In the genomic region with DNA sequence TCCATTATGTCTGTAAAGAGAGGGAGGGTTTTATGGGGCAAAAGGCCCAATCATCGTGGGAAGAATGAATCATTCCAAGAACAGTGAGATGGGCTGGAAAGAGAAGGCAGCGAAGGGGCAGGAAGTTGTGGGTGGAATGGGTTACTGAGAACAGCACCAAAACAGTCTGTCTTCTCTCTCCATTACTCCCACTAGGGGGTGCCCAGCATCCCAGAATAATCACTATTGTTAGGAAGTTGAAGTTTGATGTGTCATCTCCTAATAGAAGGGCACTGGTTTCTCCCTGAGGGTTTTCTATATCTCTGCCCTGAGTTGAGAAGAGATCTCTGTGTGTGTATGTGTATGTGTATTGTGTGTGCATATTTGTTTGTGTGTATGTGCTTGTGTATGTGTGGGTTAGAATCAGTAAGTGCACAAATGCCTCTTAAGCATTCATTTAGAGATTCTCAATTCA, we compare ENCODE assay signal across 8 cellular contexts.
DNase-seq lines count a peak whose midpoint lies in the region; ATAC-seq and TF ChIP-seq lines count a peak whose summit lies in the region.

No MANE protein-coding gene starts in this region.

- no peaks in the 10 kb centered on the region for H3K27me3 ChIP-seq in heart right ventricle

- intact Hi-C loops in heart right ventricle (cut with DNase I): loop anchor here (1.0 to 10.0 kb wide), 11 partner anchors 46 to 211 kb away; partner anchors contain the start of gene MAP4K3 (in 3 of the 10)

- WGBS in heart right ventricle, 2 donors: 20 to 27% methylated on average over 2 of the region's 2 CpGs

- H3K4me3 ChIP-seq in heart right ventricle (no peak overlapping the region), skeletal muscle cell (ENCODE audit: low read depth, low read length) (no peak overlapping the region)

- peaks cover 30 to 100% (median 93%) of the 10 kb centered on the region in 9 donors for H3K4me1 ChIP-seq in heart right ventricle

- H3K36me3 ChIP-seq in heart right ventricle: no peaks in the 10 kb centered on the region

- peak overlapping the region; percentile 6 to 90 (median 77) for H3K27ac ChIP-seq in heart right ventricle

- ATAC-seq in GM18868 (IDR thresholded peaks at IDR 0.05; ENCODE audit: unreplicated experiment) (peak; percentile 85), HG03066 (IDR thresholded peaks at IDR 0.05; ENCODE audit: low read depth, unreplicated experiment) (peak; percentile 89), heart right ventricle (peak; percentile 39 to 79 (median 58))

- no peaks in the 10 kb centered on the region for H3K9me3 ChIP-seq in heart right ventricle

- DNase-seq in COLO668 (lab: John Stamatoyannopoulos, UW; ENCODE audit: unreplicated experiment) (peak; percentile 35), NOMO-1 (lab: John Stamatoyannopoulos, UW; ENCODE audit: unreplicated experiment in 2 of 2) (peak; percentile 24 to 54), heart right ventricle (peak in 1 of 2 donors; percentile 86), skeletal muscle cell (ENCODE audit: low read depth) (peak; percentile 95), NCI-H1436 (lab: John Stamatoyannopoulos, UW) (no peak)
- peak; percentile 76 for DNase-seq in activated naive CD4-positive, alpha-beta T cell treated with anti-CD3 and anti-CD28 coated beads, Interleukin-2, amount 50 U/mL, for 16 hours

- peak; percentile 24 to 80 (median 69) for TF ChIP-seq CTCF in heart right ventricle (IDR thresholded peaks at IDR 0.05)
